In the genomic region with DNA sequence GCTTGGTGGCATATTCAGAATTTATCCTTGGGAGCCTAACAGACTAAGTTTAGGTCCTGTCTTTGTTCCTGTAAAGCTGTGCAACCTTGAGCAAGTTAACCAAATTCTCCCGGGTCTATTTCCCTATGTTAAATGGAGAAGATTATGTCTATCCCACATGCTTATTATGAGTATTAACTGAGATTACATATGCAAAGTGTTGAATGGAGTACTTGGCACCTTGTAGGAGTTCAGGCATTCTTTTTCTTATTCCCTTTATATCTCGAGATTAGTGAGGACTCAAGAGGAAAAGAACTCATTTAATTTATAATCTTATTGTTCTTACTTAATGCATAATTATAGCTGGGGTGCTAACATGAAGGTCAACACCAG, we compare ENCODE assay signal across 14 cellular contexts.
DNase-seq lines count a peak whose midpoint lies in the region; ATAC-seq, FAIRE-seq and TF ChIP-seq lines count a peak whose summit lies in the region.
"Had no signal": no experiment of that assay in that cellular context is flagged by ENCODE, and none has a peak within 500 bp of the region (broad histone marks: within the 10 kb centered on the region; RNA-seq: fewer than 3 reads in every experiment).

No MANE protein-coding gene starts in this region.

- peak; percentile 15 for FAIRE-seq in H54 (lab: Jason Lieb, UNC)

- H3K9ac ChIP-seq in stomach smooth muscle (ENCODE audit: low read length in 2 of 2): no peak overlapping the region
- H3K9ac ChIP-seq: BLaER1 treated with 17β-estradiol and CSF1 and Interleukin-3, amounts not matched to agents 10 nM and 100 nM had no signal

- 38% methylated on average over 2 of the region's 2 CpGs for WGBS in hepatocyte (ENCODE audit: low lambda C conversion rate, missing lambda C conversion rate)

- H2AFZ ChIP-seq in hepatocyte: no peak overlapping the region

- H3K9me3 ChIP-seq in hepatocyte (ENCODE audit: low read depth) (no peaks in the 10 kb centered on the region), stomach smooth muscle (ENCODE audit: control insufficient read depth in 2 of 2, low read length in 2 of 2) (no peaks in the 10 kb centered on the region)

- no peak for TF ChIP-seq POLR2A in H54 (IDR thresholded peaks at IDR 0.05; ENCODE audit: low read depth, low read length)

- H3K4me1 ChIP-seq in hepatocyte (ENCODE audit: insufficient read depth) (peaks cover 31% of the 10 kb centered on the region), stomach smooth muscle (ENCODE audit: control insufficient read depth, insufficient read depth, low read length) (no peaks in the 10 kb centered on the region)

- H4K20me1 ChIP-seq in hepatocyte (ENCODE audit: insufficient read depth, poor library complexity, severe bottlenecking): peaks cover 3% of the 10 kb centered on the region

- no peak for DNase-seq in H54 (ENCODE audit: insufficient read length, low spot score)
- no peak for DNase-seq in caudate nucleus (lab: John Stamatoyannopoulos, UW)
- no peak for DNase-seq in hepatocyte (ENCODE audit: low spot score)
- DNase-seq in HuH-7 (ENCODE audit: low spot score): no peak
- no peak for DNase-seq in naive thymus-derived CD8-positive, alpha-beta T cell
- no peak for DNase-seq in SK-N-DZ (ENCODE audit: low spot score)
- DNase-seq: ACHN; CD4-positive, CD25-positive, alpha-beta regulatory T cell; DMS 273 treated with DMSO at 0.1 percent for 48 hours had no signal

- POLR2A ChIA-PET in naive thymus-derived CD8-positive, alpha-beta T cell (lab: Charles Lee): no interaction called here

- peaks cover 2 to 22% (median 12%) of the 10 kb centered on the region in 5 donors for H3K27me3 Mint-ChIP-seq in naive thymus-derived CD8-positive, alpha-beta T cell

- no peaks in the 10 kb centered on the region for H3K4me1 Mint-ChIP-seq in naive thymus-derived CD8-positive, alpha-beta T cell
- H3K4me1 Mint-ChIP-seq: CD4-positive, CD25-positive, alpha-beta regulatory T cell had no signal

- H3K36me3 ChIP-seq in hepatocyte (replicated peaks; ENCODE audit: insufficient read depth, low read depth) (no peaks in the 10 kb centered on the region), stomach smooth muscle (ENCODE audit: control insufficient read depth in 2 of 2, insufficient read depth in 2 of 2, low read length in 2 of 2) (no peaks in the 10 kb centered on the region)

- no peaks in the 10 kb centered on the region for H3K36me3 Mint-ChIP-seq in naive thymus-derived CD8-positive, alpha-beta T cell
- H3K36me3 Mint-ChIP-seq: CD4-positive, CD25-positive, alpha-beta regulatory T cell had no signal

- peak overlapping the region; percentile 37 for H3K4me2 ChIP-seq in hepatocyte
- H3K4me2 ChIP-seq: BLaER1 treated with 17β-estradiol and CSF1 and Interleukin-3, amounts not matched to agents 10 nM and 100 nM had no signal

- no peaks in the 10 kb centered on the region for H3K9me2 ChIP-seq in hepatocyte (replicated peaks; ENCODE audit: insufficient read depth)

- H3K9me3 Mint-ChIP-seq in naive thymus-derived CD8-positive, alpha-beta T cell: no peaks in the 10 kb centered on the region

- no peak overlapping the region for H3K27ac Mint-ChIP-seq in naive thymus-derived CD8-positive, alpha-beta T cell
- H3K27ac Mint-ChIP-seq: CD4-positive, CD25-positive, alpha-beta regulatory T cell had no signal

- peak overlapping the region; percentile 20 for H3K27ac ChIP-seq in caudate nucleus (ENCODE audit: low read depth, low read length)
- H3K27ac ChIP-seq in hepatocyte: peak overlapping the region; percentile 59
- H3K27ac ChIP-seq in stomach smooth muscle (ENCODE audit: low read length): no peak overlapping the region
- H3K27ac ChIP-seq: BLaER1 treated with 17β-estradiol and CSF1 and Interleukin-3, amounts not matched to agents 10 nM and 100 nM; HL-60 had no signal

- H3K79me2 ChIP-seq in hepatocyte: peaks cover 61% of the 10 kb centered on the region

- H3K4me3 ChIP-seq in hepatocyte (no peak overlapping the region), stomach smooth muscle (ENCODE audit: low read length in 2 of 2) (peak overlapping the region; percentile 58 to 65)
- H3K4me3 ChIP-seq: BLaER1 treated with 17β-estradiol and CSF1 and Interleukin-3, amounts not matched to agents 10 nM and 100 nM had no signal

- no peak overlapping the region for H3K4me3 Mint-ChIP-seq in naive thymus-derived CD8-positive, alpha-beta T cell
- H3K4me3 Mint-ChIP-seq: CD4-positive, CD25-positive, alpha-beta regulatory T cell had no signal

- TF ChIP-seq CTCF in hepatocyte (IDR thresholded peaks at IDR 0.05; ENCODE audit: poor library complexity): no peak

- ATAC-seq in naive thymus-derived CD8-positive, alpha-beta T cell: no peak
- no peak for ATAC-seq in HG03097 (IDR thresholded peaks at IDR 0.05; ENCODE audit: low FRiP score, unreplicated experiment)
- ATAC-seq: HCT116 had no signal

- H3K27me3 ChIP-seq in hepatocyte (no peaks in the 10 kb centered on the region), stomach smooth muscle (ENCODE audit: control insufficient read depth in 1 of 2, insufficient read depth in 2 of 2, low read length in 2 of 2) (no peaks in the 10 kb centered on the region)
- H3K27me3 ChIP-seq: BLaER1 treated with 17β-estradiol and CSF1 and Interleukin-3, amounts not matched to agents 10 nM and 100 nM had no signal
